8 cellular contexts compared by ENCODE assay signal in genomic region chr11:65476632-65477270, GRCh38. TPM values are rescaled to one million over a fixed set of nuclear protein-coding genes. Genes with fewer than 3 reads are reported as not detected.
DNase-seq lines count a peak whose midpoint lies in the region; ATAC-seq and FAIRE-seq lines count a peak whose summit lies in the region.

No MANE protein-coding gene starts in this region.

- H3K9me3 ChIP-seq in right cardiac atrium (ENCODE audit: control insufficient read depth, low read length): no peaks in the 10 kb centered on the region
- H3K9me3 ChIP-seq in small intestine (ENCODE audit: control insufficient read depth, low read depth): no peaks in the 10 kb centered on the region

- 10% methylated on average over 21 of the region's 21 CpGs for WGBS in right cardiac atrium
- WGBS in small intestine, 3 donors: 2 to 7% (median 5%) methylated on average over 20 to 21 of the region's 21 CpGs

- H3K27me3 ChIP-seq in right cardiac atrium (ENCODE audit: control insufficient read depth, insufficient read depth): no peaks in the 10 kb centered on the region
- H3K27me3 ChIP-seq in small intestine (ENCODE audit: control insufficient read depth in 2 of 2, insufficient read depth in 2 of 2, low read length in 2 of 2): no peaks in the 10 kb centered on the region

- DNase-seq in activated T-cell treated with anti-CD3 and anti-CD28 coated beads, Interleukin-2, amount 50 U/mL, for 24 hours: peak; percentile 55
- no peak for DNase-seq in activated T-cell treated with anti-CD3 and anti-CD28 coated beads, Interleukin-2, amount 50 U/mL, for 1 hour
- peak; percentile 36 for DNase-seq in activated gamma-delta T cell treated with Interleukin-2 at 50 U/mL for 16 hours
- DNase-seq in right cardiac atrium: peak in 2 of 3 donors; percentile 47 to 55
- DNase-seq in small intestine: peak; percentile 90
- no peak for DNase-seq in NCI-H526 (lab: John Stamatoyannopoulos, UW)
- no peak for DNase-seq in NCI-H524 treated with DMSO at 0.1 percent for 48 hours (lab: John Stamatoyannopoulos, UW)

- H3K4me3 ChIP-seq in right cardiac atrium (ENCODE audit: low read length): peak overlapping the region; percentile 68
- H3K4me3 ChIP-seq in small intestine (ENCODE audit: low read depth in 1 of 2, low read length in 2 of 2): peak overlapping the region; percentile 55 to 81

- no peaks in the 10 kb centered on the region for H3K36me3 ChIP-seq in small intestine (ENCODE audit: control insufficient read depth in 2 of 2, insufficient read depth in 2 of 2, low read length in 2 of 2)

- peaks cover 16% of the 10 kb centered on the region for H3K36me3 Mint-ChIP-seq in activated T-cell treated with anti-CD3 and anti-CD28 coated beads, Interleukin-2, amount 50 U/mL, for 24 hours (ENCODE audit: low read depth)

- H3K4me3 Mint-ChIP-seq in activated T-cell treated with anti-CD3 and anti-CD28 coated beads, Interleukin-2, amount 50 U/mL, for 24 hours: peak overlapping the region; percentile 97

- ATAC-seq in HG03378 (IDR thresholded peaks at IDR 0.05; ENCODE audit: unreplicated experiment): peak; percentile 13
- ATAC-seq in right cardiac atrium: no peak

- peak overlapping the region; percentile 99 for H3K27ac Mint-ChIP-seq in activated T-cell treated with anti-CD3 and anti-CD28 coated beads, Interleukin-2, amount 50 U/mL, for 24 hours

- FAIRE-seq in small intestine (lab: Jason Lieb, UNC): no peak

- intact Hi-C loops in right cardiac atrium (cut with DNase I): loop anchor here in 1 of 4 donors (5.0 kb wide), 1 partner anchor 36 kb away; no protein-coding TSS in a partner anchor

- H3K4me1 ChIP-seq in right cardiac atrium (ENCODE audit: control insufficient read depth, insufficient read depth, low read length) (peaks cover 12% of the 10 kb centered on the region), small intestine (ENCODE audit: control insufficient read depth in 2 of 2, insufficient read depth in 1 of 2, low read depth in 1 of 2, low read length in 1 of 2) (peaks cover 4 to 5% of the 10 kb centered on the region in 2 donors)

- peak overlapping the region; percentile 96 for H3K27ac ChIP-seq in right cardiac atrium (ENCODE audit: low read length)
- peak overlapping the region; percentile 91 to 100 for H3K27ac ChIP-seq in small intestine (ENCODE audit: low read depth in 1 of 2, low read length in 1 of 2)

- H3K27me3 Mint-ChIP-seq in activated T-cell treated with anti-CD3 and anti-CD28 coated beads, Interleukin-2, amount 50 U/mL, for 24 hours: no peaks in the 10 kb centered on the region

- H3K9me3 Mint-ChIP-seq in activated T-cell treated with anti-CD3 and anti-CD28 coated beads, Interleukin-2, amount 50 U/mL, for 24 hours: no peaks in the 10 kb centered on the region

- peaks cover 43% of the 10 kb centered on the region for H3K4me1 Mint-ChIP-seq in activated T-cell treated with anti-CD3 and anti-CD28 coated beads, Interleukin-2, amount 50 U/mL, for 24 hours (ENCODE audit: low read depth)

RNA-seq across cellular contexts. Expression of gene MALAT1, which starts 22.1 kb away (rescaled TPM):
- 1,000 to 10,000 TPM; 3,773 to 5,353 (median 5,000) TPM for total RNA-seq in right cardiac atrium
- polyA plus RNA-seq in right cardiac atrium (1,948 TPM), small intestine (100 to 1,000 TPM; 155 to 454 (median 159) TPM)

RNA-seq across cellular contexts. Expression of gene SCYL1, which starts 48.1 kb away (rescaled TPM):
- total RNA-seq in right cardiac atrium: 10 to 100 TPM; 59.9 to 65.2 (median 62.8) TPM
- polyA plus RNA-seq in right cardiac atrium (56.6 TPM), small intestine (10 to 100 TPM; 46.7 to 76.9 (median 74.3) TPM)

RNA-seq across cellular contexts. Expression of gene NEAT1, which starts 54.2 kb away (rescaled TPM):
- 100 to 1,000 TPM; 346 to 441 (median 427) TPM for total RNA-seq in right cardiac atrium
- polyA plus RNA-seq in right cardiac atrium: 441 TPM
- polyA plus RNA-seq in small intestine: 1,000 to 10,000 TPM in 1 of 3 donors, 100 to 1,000 TPM in 2; 256 to 3,420 (median 665) TPM

Comparison
In these comparisons a context has a peak if more than half of its experiments do, and no peak if none do; other contexts are left out.
1. DNase-seq: peak in activated T-cell treated with anti-CD3 and anti-CD28 coated beads, Interleukin-2, amount 50 U/mL, for 24 hours (single experiment), activated gamma-delta T cell treated with Interleukin-2 at 50 U/mL for 16 hours (single experiment), right cardiac atrium (2 of 3) and small intestine (single experiment); none in activated T-cell treated with anti-CD3 and anti-CD28 coated beads, Interleukin-2, amount 50 U/mL, for 1 hour (single experiment), NCI-H526 (0 of 2) and NCI-H524 treated with DMSO at 0.1 percent for 48 hours (single experiment).